Comparison of ENCODE assay signal across 29 cellular contexts in genomic region chr16:79475841-79476240, GRCh38.
"Had no signal": no experiment of that assay in that cellular context is flagged by ENCODE, and none has a peak within 500 bp of the region (broad histone marks: within the 10 kb centered on the region; RNA-seq: fewer than 3 reads in every experiment).

No MANE protein-coding gene starts in this region.

- H3K4me3 Mint-ChIP-seq: stimulated activated effector memory CD8-positive, alpha-beta T cell treated with anti-CD3 and anti-CD28 coated beads, Interleukin-12 subunit alpha, Interleukin-12 subunit beta, amount 100 ng/mL, for 72 hours; stimulated activated memory B cell treated with anti-CD40 and anti-IgM and Interleukin-4, amounts not matched to agents 10 μg/mL and 1 μg/mL and 100 μg/mL, for 72 hours; stimulated activated naive B cell treated with anti-CD40 and anti-IgM and Interleukin-4, amounts not matched to agents 10 μg/mL and 1 μg/mL and 100 μg/mL, for 72 hours; stimulated activated naive CD8-positive, alpha-beta T cell treated with anti-CD3 and anti-CD28 coated beads, Interleukin-15, amount 100 ng/mL, for 72 hours; stimulated activated naive CD8-positive, alpha-beta T cell treated with anti-CD3 and anti-CD28 coated beads, Interleukin-15, Interleukin-2, amounts not matched to agents 100 ng/mL and 50 ng/mL, for 24 hours; type B pancreatic cell had no signal

- H3K27ac ChIP-seq: stomach, suprapubic skin, testis, thoracic aorta, thyroid gland, tibial artery, tibial nerve, transverse colon, upper lobe of left lung, upper lobe of right lung, uterus, vagina had no signal

- H3K27me3 Mint-ChIP-seq: stimulated activated memory B cell treated with anti-CD40 and anti-IgM and Interleukin-4, amounts not matched to agents 10 μg/mL and 1 μg/mL and 100 μg/mL, for 72 hours; stimulated activated naive CD8-positive, alpha-beta T cell treated with anti-CD3 and anti-CD28 coated beads, Interleukin-15, amount 100 ng/mL, for 72 hours had no signal

- H3K27ac Mint-ChIP-seq: stimulated activated effector memory CD8-positive, alpha-beta T cell treated with anti-CD3 and anti-CD28 coated beads, Interleukin-12 subunit alpha, Interleukin-12 subunit beta, amount 100 ng/mL, for 72 hours; stimulated activated memory B cell treated with anti-CD40 and anti-IgM and Interleukin-4, amounts not matched to agents 10 μg/mL and 1 μg/mL and 100 μg/mL, for 72 hours; stimulated activated naive B cell treated with anti-CD40 and anti-IgM and Interleukin-4, amounts not matched to agents 10 μg/mL and 1 μg/mL and 100 μg/mL, for 72 hours; stimulated activated naive CD8-positive, alpha-beta T cell treated with anti-CD3 and anti-CD28 coated beads, Interleukin-15, amount 100 ng/mL, for 72 hours; stimulated activated naive CD8-positive, alpha-beta T cell treated with anti-CD3 and anti-CD28 coated beads, Interleukin-15, Interleukin-2, amounts not matched to agents 100 ng/mL and 50 ng/mL, for 24 hours; type B pancreatic cell had no signal

- FAIRE-seq: urothelium cell line had no signal

- H3K9me3 ChIP-seq: stomach, suprapubic skin, testis, thoracic aorta, thyroid gland, tibial artery, tibial nerve, transverse colon, upper lobe of left lung, upper lobe of right lung, uterus, vagina had no signal

- H3K4me1 ChIP-seq: stomach, suprapubic skin, testis, thyroid gland, tibial artery, tibial nerve, transverse colon, upper lobe of left lung, upper lobe of right lung, uterus, vagina had no signal

- H3K36me3 Mint-ChIP-seq: stimulated activated effector memory CD8-positive, alpha-beta T cell treated with anti-CD3 and anti-CD28 coated beads, Interleukin-12 subunit alpha, Interleukin-12 subunit beta, amount 100 ng/mL, for 72 hours; stimulated activated memory B cell treated with anti-CD40 and anti-IgM and Interleukin-4, amounts not matched to agents 10 μg/mL and 1 μg/mL and 100 μg/mL, for 72 hours; stimulated activated naive B cell treated with anti-CD40 and anti-IgM and Interleukin-4, amounts not matched to agents 10 μg/mL and 1 μg/mL and 100 μg/mL, for 72 hours; type B pancreatic cell had no signal

- H3K4me1 Mint-ChIP-seq: stimulated activated memory B cell treated with anti-CD40 and anti-IgM and Interleukin-4, amounts not matched to agents 10 μg/mL and 1 μg/mL and 100 μg/mL, for 72 hours; stimulated activated naive B cell treated with anti-CD40 and anti-IgM and Interleukin-4, amounts not matched to agents 10 μg/mL and 1 μg/mL and 100 μg/mL, for 72 hours; stimulated activated naive CD8-positive, alpha-beta T cell treated with anti-CD3 and anti-CD28 coated beads, Interleukin-15, amount 100 ng/mL, for 72 hours had no signal

- DNase-seq: stimulated activated CD4-positive, alpha-beta T cell treated with anti-CD3 and anti-CD28 coated beads, Interleukin-2, amount 100 ng/mL, for 48 hours; stimulated activated CD4-positive, alpha-beta T cell treated with anti-CD3 and anti-CD28 coated beads, Interleukin-4, amount 100 ng/mL, for 1 hour; stimulated activated CD4-positive, alpha-beta T cell treated with anti-CD3 and anti-CD28 coated beads, Interleukin-4, amount 100 ng/mL, for 24 hours; stimulated activated CD4-positive, alpha-beta T cell treated with anti-CD3 and anti-CD28 coated beads, Interleukin-4, amount 100 ng/mL, for 4 hours; stimulated activated CD8-positive, alpha-beta memory T cell treated with anti-CD3 and anti-CD28 coated beads, Interleukin-4, amount 100 ng/mL, for 48 hours; stimulated activated naive B cell treated with anti-CD40 and anti-IgM and Interleukin-4, amounts not matched to agents 10 μg/mL and 1 μg/mL and 100 μg/mL, for 72 hours; stimulated activated naive CD4-positive, alpha-beta T cell; stimulated activated naive CD4-positive, alpha-beta T cell treated with Interleukin-2 at 50 U/mL for 16 hours; stimulated activated naive CD8-positive, alpha-beta T cell treated with anti-CD3 and anti-CD28 coated beads, Interleukin-15, amount 100 ng/mL, for 72 hours; stimulated activated naive CD8-positive, alpha-beta T cell treated with anti-CD3 and anti-CD28 coated beads, Interleukin-15, Interleukin-2, amounts not matched to agents 100 U/mL and 50 U/mL, for 24 hours; stomach; substantia nigra; testis; thyroid gland; tibial artery; transverse colon; trophoblast cell; upper lobe of left lung; upper lobe of right lung; uterus had no signal

- H3K9me3 Mint-ChIP-seq: stimulated activated effector memory CD8-positive, alpha-beta T cell treated with anti-CD3 and anti-CD28 coated beads, Interleukin-12 subunit alpha, Interleukin-12 subunit beta, amount 100 ng/mL, for 72 hours; stimulated activated memory B cell treated with anti-CD40 and anti-IgM and Interleukin-4, amounts not matched to agents 10 μg/mL and 1 μg/mL and 100 μg/mL, for 72 hours; stimulated activated naive CD8-positive, alpha-beta T cell treated with anti-CD3 and anti-CD28 coated beads, Interleukin-15, amount 100 ng/mL, for 72 hours; stimulated activated naive CD8-positive, alpha-beta T cell treated with anti-CD3 and anti-CD28 coated beads, Interleukin-15, Interleukin-2, amounts not matched to agents 100 ng/mL and 50 ng/mL, for 24 hours; type B pancreatic cell had no signal

- H3K4me3 ChIP-seq: stomach, suprapubic skin, testis, thoracic aorta, thyroid gland, tibial artery, tibial nerve, transverse colon, upper lobe of left lung, upper lobe of right lung, uterus, vagina had no signal

- ATAC-seq: stimulated activated memory B cell treated with anti-CD40 and anti-IgM and Interleukin-4, amounts not matched to agents 10 μg/mL and 1 μg/mL and 100 μg/mL, for 72 hours; stimulated activated naive B cell treated with anti-CD40 and anti-IgM and Interleukin-4, amounts not matched to agents 10 μg/mL and 1 μg/mL and 100 μg/mL, for 72 hours; stimulated activated naive CD8-positive, alpha-beta T cell treated with anti-CD3 and anti-CD28 coated beads, Interleukin-15, amount 100 ng/mL, for 72 hours; stimulated activated naive CD8-positive, alpha-beta T cell treated with anti-CD3 and anti-CD28 coated beads, Interleukin-15, Interleukin-2, amounts not matched to agents 100 U/mL and 50 U/mL, for 24 hours; upper lobe of right lung had no signal

- H3K27me3 ChIP-seq: stomach, suprapubic skin, testis, thyroid gland, tibial artery, tibial nerve, transverse colon, upper lobe of left lung, upper lobe of right lung, uterus, vagina had no signal

- H3K36me3 ChIP-seq: stomach, suprapubic skin, thoracic aorta, thyroid gland, tibial artery, tibial nerve, transverse colon, upper lobe of left lung, upper lobe of right lung, uterus, vagina had no signal
